ENCODE assay signal across 8 cellular contexts in genomic region chr3:194632983-194633348, GRCh38.
DNase-seq lines count a peak whose midpoint lies in the region; ATAC-seq lines count a peak whose summit lies in the region.

No MANE protein-coding gene starts in this region.

- no peaks in the 10 kb centered on the region for H3K27me3 Mint-ChIP-seq in activated T-cell treated with anti-CD3 and anti-CD28 coated beads, Interleukin-2, amount 50 U/mL, for 24 hours
- peaks cover 6% of the 10 kb centered on the region for H3K27me3 Mint-ChIP-seq in dendritic cell treated with granulocyte-macrophage colony-stimulating factor and Interleukin-4, amounts not matched to agents 40 ng/mL and 50 ng/mL, for 4 days

- peak overlapping the region; percentile 50 for H3K27ac Mint-ChIP-seq in activated T-cell treated with anti-CD3 and anti-CD28 coated beads, Interleukin-2, amount 50 U/mL, for 24 hours
- H3K27ac Mint-ChIP-seq in dendritic cell treated with granulocyte-macrophage colony-stimulating factor and Interleukin-4, amounts not matched to agents 40 ng/mL and 50 ng/mL, for 4 days: no peak overlapping the region

- no peaks in the 10 kb centered on the region for H3K36me3 Mint-ChIP-seq in activated T-cell treated with anti-CD3 and anti-CD28 coated beads, Interleukin-2, amount 50 U/mL, for 24 hours (ENCODE audit: low read depth)
- no peaks in the 10 kb centered on the region for H3K36me3 Mint-ChIP-seq in dendritic cell treated with granulocyte-macrophage colony-stimulating factor and Interleukin-4, amounts not matched to agents 40 ng/mL and 50 ng/mL, for 4 days (ENCODE audit: low read depth)

- H3K36me3 ChIP-seq in mucosa of stomach (ENCODE audit: control insufficient read depth, insufficient read depth, low read length): no peaks in the 10 kb centered on the region

- peaks cover 13% of the 10 kb centered on the region for H3K4me1 Mint-ChIP-seq in activated T-cell treated with anti-CD3 and anti-CD28 coated beads, Interleukin-2, amount 50 U/mL, for 24 hours (ENCODE audit: low read depth)
- H3K4me1 Mint-ChIP-seq in dendritic cell treated with granulocyte-macrophage colony-stimulating factor and Interleukin-4, amounts not matched to agents 40 ng/mL and 50 ng/mL, for 4 days (ENCODE audit: low read depth): peaks cover 31% of the 10 kb centered on the region

- H3K9me3 ChIP-seq in mucosa of stomach (ENCODE audit: control insufficient read depth, low read length): no peaks in the 10 kb centered on the region

- peak; percentile 59 for ATAC-seq in HG02798 (IDR thresholded peaks at IDR 0.05; ENCODE audit: poor library complexity, unreplicated experiment)

- no peaks in the 10 kb centered on the region for H3K4me1 ChIP-seq in mucosa of stomach (ENCODE audit: control insufficient read depth, insufficient read depth, low read length)

- no peak for DNase-seq in activated T-cell treated with anti-CD3 and anti-CD28 coated beads, Interleukin-2, amount 50 U/mL, for 24 hours
- no peak for DNase-seq in activated T-cell treated with anti-CD3 and anti-CD28 coated beads, Interleukin-2, amount 50 U/mL, for 1 hour
- DNase-seq in NCI-H774 (lab: John Stamatoyannopoulos, UW) (peak; percentile 85), C1 segment of cervical spinal cord (lab: John Stamatoyannopoulos, UW) (no peak)
- DNase-seq in central memory CD4-positive, alpha-beta T cell: no peak

- no peaks in the 10 kb centered on the region for H3K27me3 ChIP-seq in mucosa of stomach (ENCODE audit: control insufficient read depth, insufficient read depth, low read length)

- intact Hi-C loops in dendritic cell treated with granulocyte-macrophage colony-stimulating factor and Interleukin-4, amounts not matched to agents 40 ng/mL and 50 ng/mL, for 4 days (cut with micrococcal nuclease): no loop called here

- peak overlapping the region; percentile 82 for H3K4me3 Mint-ChIP-seq in activated T-cell treated with anti-CD3 and anti-CD28 coated beads, Interleukin-2, amount 50 U/mL, for 24 hours
- peak overlapping the region; percentile 78 for H3K4me3 Mint-ChIP-seq in dendritic cell treated with granulocyte-macrophage colony-stimulating factor and Interleukin-4, amounts not matched to agents 40 ng/mL and 50 ng/mL, for 4 days

- H3K9ac ChIP-seq in mucosa of stomach (ENCODE audit: low read length): peak overlapping the region; percentile 80

- no peaks in the 10 kb centered on the region for H3K9me3 Mint-ChIP-seq in activated T-cell treated with anti-CD3 and anti-CD28 coated beads, Interleukin-2, amount 50 U/mL, for 24 hours
- H3K9me3 Mint-ChIP-seq in dendritic cell treated with granulocyte-macrophage colony-stimulating factor and Interleukin-4, amounts not matched to agents 40 ng/mL and 50 ng/mL, for 4 days: no peaks in the 10 kb centered on the region

- H3K4me3 ChIP-seq in mucosa of stomach (ENCODE audit: low read length): peak overlapping the region; percentile 26
